ENCODE assay signal across 9 cellular contexts in the genomic region with DNA sequence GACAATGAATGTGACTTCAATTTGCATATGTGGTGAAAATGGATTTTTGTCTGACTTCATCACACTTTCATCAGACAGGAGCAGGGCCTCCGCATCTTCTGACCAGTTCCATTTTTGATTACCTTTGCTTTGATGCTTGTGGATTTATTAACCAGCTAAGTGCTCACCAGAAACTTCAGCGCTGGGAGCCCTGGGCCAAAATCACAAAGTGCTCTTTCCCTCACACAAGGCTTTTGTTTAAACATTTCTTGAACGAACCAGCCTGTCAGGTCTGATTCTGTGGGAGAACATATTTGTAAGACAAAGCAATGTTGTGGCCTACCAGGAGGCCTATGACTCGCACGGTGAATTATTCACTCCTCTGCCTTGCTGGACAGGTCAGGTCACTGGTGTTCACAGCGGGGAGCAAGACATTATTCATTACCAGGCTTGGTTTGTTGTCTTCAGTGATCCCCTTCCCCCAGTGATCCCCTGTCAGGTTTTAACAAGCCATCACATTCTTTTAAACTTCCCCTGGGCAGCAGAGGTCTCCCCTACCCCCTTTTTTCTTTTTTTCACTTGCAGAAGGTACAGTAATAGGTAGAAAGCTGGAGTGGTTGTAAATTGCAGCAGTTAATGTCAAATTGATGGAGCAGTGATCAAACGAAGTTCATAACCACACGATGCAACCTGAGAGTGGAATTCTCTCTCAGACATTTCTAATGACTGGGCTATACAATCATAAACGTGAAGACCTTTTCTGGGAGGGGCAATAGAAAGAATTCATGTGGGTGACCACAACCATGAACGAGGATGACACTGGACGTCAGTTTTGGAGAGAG.
DNase-seq lines count a peak whose midpoint lies in the region; ATAC-seq, FAIRE-seq and TF ChIP-seq lines count a peak whose summit lies in the region.
"Had no signal": no experiment of that assay in that cellular context is flagged by ENCODE, and none has a peak within 500 bp of the region (broad histone marks: within the 10 kb centered on the region; RNA-seq: fewer than 3 reads in every experiment).

No MANE protein-coding gene starts in this region.

- H3K9me3 ChIP-seq in HUES48 (ENCODE audit: control insufficient read depth, insufficient read depth, low read length) (no peaks in the 10 kb centered on the region), testis (no peaks in the 10 kb centered on the region), mucosa of descending colon (no peaks in the 10 kb centered on the region)

- H3K4me1 ChIP-seq in HUES48 (ENCODE audit: control insufficient read depth, insufficient read depth, low read length) (peaks cover 33% of the 10 kb centered on the region), testis (no peaks in the 10 kb centered on the region), mucosa of descending colon (ENCODE audit: low read depth) (no peaks in the 10 kb centered on the region)

- H3K9ac ChIP-seq in HUES48 (ENCODE audit: low read depth, low read length) = peak overlapping the region; percentile 36; the same call in 1 of the 2 replicates

- intact Hi-C loops in testis (cut with DNase I; ENCODE audit: low total_unique reads) = no loop called here
- intact Hi-C loops in posterior cingulate gyrus (cut with DNase I) = no loop called here
- intact Hi-C loops in mucosa of descending colon (cut with DNase I, micrococcal nuclease) = no loop called here

- H3K27me3 ChIP-seq in HUES48 (ENCODE audit: control insufficient read depth, insufficient read depth, low read length) (no peaks in the 10 kb centered on the region), testis (no peaks in the 10 kb centered on the region)

- H3K27ac Mint-ChIP-seq in progenitor cell of endocrine pancreas = peak overlapping the region; percentile 97
- H3K27ac Mint-ChIP-seq in stimulated activated memory B cell treated with anti-CD40 and anti-IgM and Interleukin-4, amounts not matched to agents 10 μg/mL and 1 μg/mL and 100 μg/mL, for 72 hours = no peak overlapping the region

- H3K36me3 ChIP-seq in HUES48 (ENCODE audit: control insufficient read depth, insufficient read depth, low read length) (no peaks in the 10 kb centered on the region), testis (ENCODE audit: low read depth, missing control alignments) (no peaks in the 10 kb centered on the region), mucosa of descending colon (ENCODE audit: low read depth) (no peaks in the 10 kb centered on the region)

- peaks cover 31% of the 10 kb centered on the region for H3K4me1 Mint-ChIP-seq in progenitor cell of endocrine pancreas (ENCODE audit: low read depth)
- H3K4me1 Mint-ChIP-seq in stimulated activated memory B cell treated with anti-CD40 and anti-IgM and Interleukin-4, amounts not matched to agents 10 μg/mL and 1 μg/mL and 100 μg/mL, for 72 hours = no peaks in the 10 kb centered on the region

- peak overlapping the region; percentile 96 for H3K27ac ChIP-seq in HUES48 (ENCODE audit: low read depth, low read length)
- no peak overlapping the region for H3K27ac ChIP-seq in testis

- H3K4me3 Mint-ChIP-seq in progenitor cell of endocrine pancreas (ENCODE audit: low read depth) = peak overlapping the region; percentile 3
- no peak overlapping the region for H3K4me3 Mint-ChIP-seq in stimulated activated memory B cell treated with anti-CD40 and anti-IgM and Interleukin-4, amounts not matched to agents 10 μg/mL and 1 μg/mL and 100 μg/mL, for 72 hours

- peak; percentile 76 for FAIRE-seq in endometrium (lab: Jason Lieb, UNC)

- H3K36me3 Mint-ChIP-seq in progenitor cell of endocrine pancreas (ENCODE audit: insufficient read depth) = no peaks in the 10 kb centered on the region
- no peaks in the 10 kb centered on the region for H3K36me3 Mint-ChIP-seq in stimulated activated memory B cell treated with anti-CD40 and anti-IgM and Interleukin-4, amounts not matched to agents 10 μg/mL and 1 μg/mL and 100 μg/mL, for 72 hours

- DNase-seq in progenitor cell of endocrine pancreas (ENCODE audit: low spot score, unreplicated experiment) = no peak
- no peak for DNase-seq in testis
- DNase-seq in posterior cingulate gyrus = no peak
- DNase-seq in mucosa of descending colon = no peak
- DNase-seq: cerebellar nuclear complex had no signal

- 75 to 80% methylated on average over 11 of the region's 11 CpGs for WGBS in testis, 2 donors

- peaks cover 7% of the 10 kb centered on the region for H3K9me3 Mint-ChIP-seq in progenitor cell of endocrine pancreas (ENCODE audit: low read depth)
- H3K9me3 Mint-ChIP-seq in stimulated activated memory B cell treated with anti-CD40 and anti-IgM and Interleukin-4, amounts not matched to agents 10 μg/mL and 1 μg/mL and 100 μg/mL, for 72 hours = no peaks in the 10 kb centered on the region

- H3K27me3 Mint-ChIP-seq in progenitor cell of endocrine pancreas = no peaks in the 10 kb centered on the region
- H3K27me3 Mint-ChIP-seq in stimulated activated memory B cell treated with anti-CD40 and anti-IgM and Interleukin-4, amounts not matched to agents 10 μg/mL and 1 μg/mL and 100 μg/mL, for 72 hours = peaks cover 14% of the 10 kb centered on the region

- TF ChIP-seq CTCF in progenitor cell of endocrine pancreas (IDR thresholded peaks at IDR 0.05; ENCODE audit: unreplicated experiment) (no peak), testis (IDR thresholded peaks at IDR 0.05) (no peak), mucosa of descending colon (IDR thresholded peaks at IDR 0.05) (no peak)

- ATAC-seq in GM18909 (IDR thresholded peaks at IDR 0.05; ENCODE audit: poor library complexity, unreplicated experiment) (peak; percentile 45), mucosa of descending colon (no peak)
- no peak for ATAC-seq in stimulated activated memory B cell treated with anti-CD40 and anti-IgM and Interleukin-4, amounts not matched to agents 10 μg/mL and 1 μg/mL and 100 μg/mL, for 72 hours

- peak overlapping the region; percentile 34; the same call in 1 of the 2 replicates for H3K4me3 ChIP-seq in HUES48 (ENCODE audit: low read depth, low read length)
- H3K4me3 ChIP-seq in testis = no peak overlapping the region
- H3K4me3 ChIP-seq in mucosa of descending colon = no peak overlapping the region

- no peak for TF ChIP-seq POLR2A in testis (IDR thresholded peaks at IDR 0.05)
